Comparison of ENCODE assay signal across 1 cellular context in the genomic region with DNA sequence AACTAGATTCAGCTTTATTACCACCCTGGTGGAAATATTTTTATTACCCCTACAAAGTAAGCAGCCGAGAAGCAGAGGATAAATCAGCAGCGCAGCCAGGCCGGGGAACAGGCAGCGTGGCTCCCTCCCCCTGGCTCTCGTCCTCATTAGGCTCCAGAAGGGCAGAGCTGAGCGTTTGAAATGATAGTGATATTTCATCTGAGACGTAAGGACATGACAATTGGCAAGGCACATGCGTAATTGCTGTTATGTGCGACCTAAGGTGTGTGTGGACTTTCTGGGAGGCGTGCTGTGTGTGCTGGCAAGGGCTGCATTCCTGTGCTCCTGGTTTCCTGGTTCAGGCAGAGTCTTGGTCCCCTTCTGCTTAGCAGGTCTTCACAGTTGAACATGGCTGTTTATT.
TF ChIP-seq lines count a peak whose summit lies in the region.

No MANE protein-coding gene starts in this region.

TF ChIP-seq in H1, 55 proteins besides CTCF, POLR2A, EP300 and RAD21 (continued from another document):
- TF ChIP-seq, protein P1, sequence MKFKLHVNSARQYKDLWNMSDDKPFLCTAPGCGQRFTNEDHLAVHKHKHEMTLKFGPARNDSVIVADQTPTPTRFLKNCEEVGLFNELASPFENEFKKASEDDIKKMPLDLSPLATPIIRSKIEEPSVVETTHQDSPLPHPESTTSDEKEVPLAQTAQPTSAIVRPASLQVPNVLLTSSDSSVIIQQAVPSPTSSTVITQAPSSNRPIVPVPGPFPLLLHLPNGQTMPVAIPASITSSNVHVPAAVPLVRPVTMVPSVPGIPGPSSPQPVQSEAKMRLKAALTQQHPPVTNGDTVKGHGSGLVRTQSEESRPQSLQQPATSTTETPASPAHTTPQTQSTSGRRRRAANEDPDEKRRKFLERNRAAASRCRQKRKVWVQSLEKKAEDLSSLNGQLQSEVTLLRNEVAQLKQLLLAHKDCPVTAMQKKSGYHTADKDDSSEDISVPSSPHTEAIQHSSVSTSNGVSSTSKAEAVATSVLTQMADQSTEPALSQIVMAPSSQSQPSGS (IDR thresholded peaks at IDR 0.05; ENCODE audit: low read length), result no peak
- TF ChIP-seq POLR2AphosphoS5 (IDR thresholded peaks at IDR 0.05; ENCODE audit: low read depth, low read length), result no peak
- no peak for TF ChIP-seq TAF1 (IDR thresholded peaks at IDR 0.05; ENCODE audit: low read depth, low read length)
- no peak for TF ChIP-seq CHD2 (IDR thresholded peaks at IDR 0.05; ENCODE audit: low read length)
- TF ChIP-seq EZH2 (IDR thresholded peaks at IDR 0.05; ENCODE audit: low read depth, low read length, severe bottlenecking), result no peak
- TF ChIP-seq SIX5 (IDR thresholded peaks at IDR 0.05; ENCODE audit: low read depth, low read length), result no peak
- TF ChIP-seq TAF7 (optimal IDR thresholded peaks at IDR 0.05; ENCODE audit: borderline replicate concordance, low read depth, low read length), result no peak
- no peak for TF ChIP-seq HDAC2 (IDR thresholded peaks at IDR 0.05; ENCODE audit: borderline replicate concordance in 1 of 2, low read depth in 2 of 2, low read length in 2 of 2)
- TF ChIP-seq KDM5A (IDR thresholded peaks at IDR 0.05; ENCODE audit: low read length), result no peak
- no peak for TF ChIP-seq EGR1 (IDR thresholded peaks at IDR 0.05; ENCODE audit: borderline replicate concordance, low read depth, low read length)
- TF ChIP-seq NRF1 (IDR thresholded peaks at IDR 0.05; ENCODE audit: low read depth, low read length), result no peak
- TF ChIP-seq TEAD4 (IDR thresholded peaks at IDR 0.05; ENCODE audit: low read depth, low read length), result no peak
- no peak for TF ChIP-seq PHF8 (conservative IDR thresholded peaks at IDR 0.05; ENCODE audit: low read depth, low read length)
- no peak for TF ChIP-seq CREB1 (IDR thresholded peaks at IDR 0.05)
- TF ChIP-seq, protein P2, sequence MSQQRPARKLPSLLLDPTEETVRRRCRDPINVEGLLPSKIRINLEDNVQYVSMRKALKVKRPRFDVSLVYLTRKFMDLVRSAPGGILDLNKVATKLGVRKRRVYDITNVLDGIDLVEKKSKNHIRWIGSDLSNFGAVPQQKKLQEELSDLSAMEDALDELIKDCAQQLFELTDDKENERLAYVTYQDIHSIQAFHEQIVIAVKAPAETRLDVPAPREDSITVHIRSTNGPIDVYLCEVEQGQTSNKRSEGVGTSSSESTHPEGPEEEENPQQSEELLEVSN (IDR thresholded peaks at IDR 0.05), result no peak
